8 cellular contexts compared by ENCODE assay signal in the genomic region with DNA sequence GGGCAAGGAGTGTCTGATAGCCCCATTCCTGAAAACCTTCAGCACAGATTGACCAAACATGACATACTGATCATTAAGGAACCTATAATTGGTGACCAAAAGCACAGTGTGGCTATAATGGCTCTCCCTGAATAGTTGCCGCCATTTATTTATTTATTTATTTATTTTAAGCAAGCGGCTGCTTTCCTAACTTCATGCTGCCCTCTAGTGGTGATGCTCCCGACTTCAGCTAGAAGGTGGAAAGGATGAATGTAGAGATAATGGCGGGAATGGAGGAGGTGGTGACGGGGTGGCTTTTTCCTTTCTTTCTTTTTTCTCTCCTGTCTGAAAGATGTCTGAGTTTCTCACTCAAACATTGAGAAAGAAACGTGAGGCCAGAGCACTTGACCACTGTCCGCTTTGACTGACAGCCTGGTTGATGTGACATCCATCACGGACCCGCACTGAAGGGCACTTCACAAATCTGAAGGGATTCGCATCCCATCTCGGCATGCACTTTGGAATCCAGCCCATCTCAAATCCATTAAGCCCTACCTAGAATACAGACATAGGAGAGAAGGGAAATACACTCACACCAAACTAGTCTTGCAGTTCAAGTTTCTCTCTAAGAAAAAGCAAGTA.
A peak's percentile ranks its signal among the peaks of the same experiment; 100 is the strongest.
DNase-seq lines count a peak whose midpoint lies in the region; ATAC-seq and TF ChIP-seq lines count a peak whose summit lies in the region.

No MANE protein-coding gene starts in this region.

- TF ChIP-seq CTCF in VCaP (conservative IDR thresholded peaks at IDR 0.05), result peak; percentile 84
- TF ChIP-seq CTCF in left lung (IDR thresholded peaks at IDR 0.05), result peak; percentile 69 to 76

- H3K27ac ChIP-seq in VCaP, result peak overlapping the region; percentile 20; the same call in 1 of the 2 replicates
- no peak overlapping the region for H3K27ac ChIP-seq in left lung

- intact Hi-C loops in left lung (cut with DNase I), result no loop called here

- no peak overlapping the region for H3K4me3 ChIP-seq in left lung

- peaks cover 3 to 11% of the 10 kb centered on the region in 2 donors for H3K4me1 ChIP-seq in left lung

- H3K36me3 ChIP-seq in left lung, result no peaks in the 10 kb centered on the region

- no peak for ATAC-seq in activated CD4-positive, CD25-positive, alpha-beta regulatory T cell treated with anti-CD3 and anti-CD28 coated beads, Interleukin-2, amount 50 U/mL, for 24 hours
- ATAC-seq in HG02970 (IDR thresholded peaks at IDR 0.05; ENCODE audit: low FRiP score, unreplicated experiment) (peak; percentile 63), left lung (peak; percentile 93)

- peak; percentile 4 for DNase-seq in activated CD4-positive, CD25-positive, alpha-beta regulatory T cell treated with anti-CD3 and anti-CD28 coated beads, Interleukin-2, amount 50 U/mL, for 16 hours (ENCODE audit: low read depth, low spot score)
- peak; percentile 57 for DNase-seq in NCI-H2107 treated with DMSO at 0.1 percent for 48 hours (lab: John Stamatoyannopoulos, UW; ENCODE audit: unreplicated experiment)
- peak; percentile 87 for DNase-seq in dermis blood vessel endothelial cell
- peak in 1 of 2 donors; percentile 71 for DNase-seq in left lung
- DNase-seq in stimulated activated CD8-positive, alpha-beta memory T cell treated with anti-CD3 and anti-CD28 coated beads, Interleukin-15, amount 100 ng/mL, for 48 hours (ENCODE audit: low read depth in 2 of 2), result peak; percentile 13 to 27

- H3K9me3 ChIP-seq in left lung, result no peaks in the 10 kb centered on the region

- no peaks in the 10 kb centered on the region for H3K27me3 ChIP-seq in left lung

Comparison
In these comparisons a context has a peak if more than half of its experiments do, and no peak if none do; other contexts are left out.
1. ATAC-seq: peak in HG02970 (single experiment) and left lung (single experiment); none in activated CD4-positive, CD25-positive, alpha-beta regulatory T cell treated with anti-CD3 and anti-CD28 coated beads, Interleukin-2, amount 50 U/mL, for 24 hours (0 of 2).